8 cellular contexts compared by ENCODE assay signal in genomic region chr6:108260809-108261569, GRCh38. TPM values are rescaled to one million over a fixed set of nuclear protein-coding genes. Genes with fewer than 3 reads are reported as not detected.
DNase-seq lines count a peak whose midpoint lies in the region; ATAC-seq lines count a peak whose summit lies in the region.

Gene SNX3 (minus strand): TSS chr6:108261040. CDS start chr6:108260921, 119 bp downstream.

- peak; percentile 89 for DNase-seq in H4 (ENCODE audit: low spot score)
- DNase-seq in LoVo (ENCODE audit: low spot score) = peak; percentile 97
- DNase-seq in SHP77 (lab: John Stamatoyannopoulos, UW) = peak; percentile 93 to 94
- DNase-seq in activated effector memory CD4-positive, alpha-beta T cell treated with Interleukin-2 at 50 U/mL for 16 hours = peak; percentile 87
- DNase-seq in fibroblast of peridontal ligament (ENCODE audit: extremely low read depth) = peak; percentile 91
- peak; percentile 94 for DNase-seq in natural killer cell treated with Interleukin-12 subunit alpha and Interleukin-12 subunit beta and Interleukin-15 and Interleukin-18, amount 100 ng/mL, for 72 hours (ENCODE audit: low spot score)
- peak; percentile 93 for DNase-seq in stimulated activated naive CD8-positive, alpha-beta T cell treated with anti-CD3 and anti-CD28 coated beads, Interleukin-15, Interleukin-2, amounts not matched to agents 100 U/mL and 50 U/mL, for 24 hours

- H3K36me3 Mint-ChIP-seq in natural killer cell treated with Interleukin-12 subunit alpha and Interleukin-12 subunit beta and Interleukin-15 and Interleukin-18, amount 100 ng/mL, for 72 hours = no peaks in the 10 kb centered on the region

- peak within 1 kb of the TSS; percentile 88 to 94 for H3K27ac Mint-ChIP-seq in natural killer cell treated with Interleukin-12 subunit alpha and Interleukin-12 subunit beta and Interleukin-15 and Interleukin-18, amount 100 ng/mL, for 72 hours

- peak within 1 kb of the TSS; percentile 89 for H3K4me3 Mint-ChIP-seq in natural killer cell treated with Interleukin-12 subunit alpha and Interleukin-12 subunit beta and Interleukin-15 and Interleukin-18, amount 100 ng/mL, for 72 hours

- H3K27me3 Mint-ChIP-seq in natural killer cell treated with Interleukin-12 subunit alpha and Interleukin-12 subunit beta and Interleukin-15 and Interleukin-18, amount 100 ng/mL, for 72 hours = no peaks in the 10 kb centered on the region

- H3K4me1 Mint-ChIP-seq in natural killer cell treated with Interleukin-12 subunit alpha and Interleukin-12 subunit beta and Interleukin-15 and Interleukin-18, amount 100 ng/mL, for 72 hours (ENCODE audit: low read depth in 2 of 2) = peaks cover 9 to 14% of the 10 kb centered on the region in 2 donors

- no peaks in the 10 kb centered on the region for H3K9me3 ChIP-seq in ES-I3 (ENCODE audit: control insufficient read depth, insufficient read depth, low read length)

- H3K4me1 ChIP-seq in ES-I3 (ENCODE audit: insufficient read depth, low read length) = no peaks in the 10 kb centered on the region

- no peaks in the 10 kb centered on the region for H3K36me3 ChIP-seq in ES-I3 (ENCODE audit: insufficient read depth, low read length)

- peak within 1 kb of the TSS; percentile 98 for H3K9ac ChIP-seq in ES-I3 (ENCODE audit: low read depth, low read length)

- H3K9me3 Mint-ChIP-seq in natural killer cell treated with Interleukin-12 subunit alpha and Interleukin-12 subunit beta and Interleukin-15 and Interleukin-18, amount 100 ng/mL, for 72 hours = no peaks in the 10 kb centered on the region

- peak; percentile 96 for ATAC-seq in natural killer cell treated with Interleukin-12 subunit alpha and Interleukin-12 subunit beta and Interleukin-15 and Interleukin-18, amount 100 ng/mL, for 72 hours
- ATAC-seq in stimulated activated naive CD8-positive, alpha-beta T cell treated with anti-CD3 and anti-CD28 coated beads, Interleukin-15, Interleukin-2, amounts not matched to agents 100 U/mL and 50 U/mL, for 24 hours = peak; percentile 95

RNA-seq across cellular contexts. Expression of gene SNX3, which starts in this region (rescaled TPM):
- total RNA-seq in H4 (2014; rRNA removed; shearing (Covaris generic)) = 114 and 121 TPM in 2 replicates
- total RNA-seq in natural killer cell treated with Interleukin-12 subunit alpha and Interleukin-12 subunit beta and Interleukin-15 and Interleukin-18, amount 100 ng/mL, for 72 hours = 10 to 100 TPM; 40.8 to 76.6 TPM

Comparison
In these comparisons a context has a peak if more than half of its experiments do, and no peak if none do; other contexts are left out.
1. Peak in every context shown above with its lines: DNase-seq and ATAC-seq.